In genomic region chr1:203559523-203559922, GRCh38 we compare ENCODE assay signal across 1 cellular context.
TF ChIP-seq lines count a peak whose summit lies in the region.

No MANE protein-coding gene starts in this region.

TF ChIP-seq in HepG2, 621 proteins besides CTCF, POLR2A, EP300 and RAD21 (continued from another document):
- TF ChIP-seq, protein P1, sequence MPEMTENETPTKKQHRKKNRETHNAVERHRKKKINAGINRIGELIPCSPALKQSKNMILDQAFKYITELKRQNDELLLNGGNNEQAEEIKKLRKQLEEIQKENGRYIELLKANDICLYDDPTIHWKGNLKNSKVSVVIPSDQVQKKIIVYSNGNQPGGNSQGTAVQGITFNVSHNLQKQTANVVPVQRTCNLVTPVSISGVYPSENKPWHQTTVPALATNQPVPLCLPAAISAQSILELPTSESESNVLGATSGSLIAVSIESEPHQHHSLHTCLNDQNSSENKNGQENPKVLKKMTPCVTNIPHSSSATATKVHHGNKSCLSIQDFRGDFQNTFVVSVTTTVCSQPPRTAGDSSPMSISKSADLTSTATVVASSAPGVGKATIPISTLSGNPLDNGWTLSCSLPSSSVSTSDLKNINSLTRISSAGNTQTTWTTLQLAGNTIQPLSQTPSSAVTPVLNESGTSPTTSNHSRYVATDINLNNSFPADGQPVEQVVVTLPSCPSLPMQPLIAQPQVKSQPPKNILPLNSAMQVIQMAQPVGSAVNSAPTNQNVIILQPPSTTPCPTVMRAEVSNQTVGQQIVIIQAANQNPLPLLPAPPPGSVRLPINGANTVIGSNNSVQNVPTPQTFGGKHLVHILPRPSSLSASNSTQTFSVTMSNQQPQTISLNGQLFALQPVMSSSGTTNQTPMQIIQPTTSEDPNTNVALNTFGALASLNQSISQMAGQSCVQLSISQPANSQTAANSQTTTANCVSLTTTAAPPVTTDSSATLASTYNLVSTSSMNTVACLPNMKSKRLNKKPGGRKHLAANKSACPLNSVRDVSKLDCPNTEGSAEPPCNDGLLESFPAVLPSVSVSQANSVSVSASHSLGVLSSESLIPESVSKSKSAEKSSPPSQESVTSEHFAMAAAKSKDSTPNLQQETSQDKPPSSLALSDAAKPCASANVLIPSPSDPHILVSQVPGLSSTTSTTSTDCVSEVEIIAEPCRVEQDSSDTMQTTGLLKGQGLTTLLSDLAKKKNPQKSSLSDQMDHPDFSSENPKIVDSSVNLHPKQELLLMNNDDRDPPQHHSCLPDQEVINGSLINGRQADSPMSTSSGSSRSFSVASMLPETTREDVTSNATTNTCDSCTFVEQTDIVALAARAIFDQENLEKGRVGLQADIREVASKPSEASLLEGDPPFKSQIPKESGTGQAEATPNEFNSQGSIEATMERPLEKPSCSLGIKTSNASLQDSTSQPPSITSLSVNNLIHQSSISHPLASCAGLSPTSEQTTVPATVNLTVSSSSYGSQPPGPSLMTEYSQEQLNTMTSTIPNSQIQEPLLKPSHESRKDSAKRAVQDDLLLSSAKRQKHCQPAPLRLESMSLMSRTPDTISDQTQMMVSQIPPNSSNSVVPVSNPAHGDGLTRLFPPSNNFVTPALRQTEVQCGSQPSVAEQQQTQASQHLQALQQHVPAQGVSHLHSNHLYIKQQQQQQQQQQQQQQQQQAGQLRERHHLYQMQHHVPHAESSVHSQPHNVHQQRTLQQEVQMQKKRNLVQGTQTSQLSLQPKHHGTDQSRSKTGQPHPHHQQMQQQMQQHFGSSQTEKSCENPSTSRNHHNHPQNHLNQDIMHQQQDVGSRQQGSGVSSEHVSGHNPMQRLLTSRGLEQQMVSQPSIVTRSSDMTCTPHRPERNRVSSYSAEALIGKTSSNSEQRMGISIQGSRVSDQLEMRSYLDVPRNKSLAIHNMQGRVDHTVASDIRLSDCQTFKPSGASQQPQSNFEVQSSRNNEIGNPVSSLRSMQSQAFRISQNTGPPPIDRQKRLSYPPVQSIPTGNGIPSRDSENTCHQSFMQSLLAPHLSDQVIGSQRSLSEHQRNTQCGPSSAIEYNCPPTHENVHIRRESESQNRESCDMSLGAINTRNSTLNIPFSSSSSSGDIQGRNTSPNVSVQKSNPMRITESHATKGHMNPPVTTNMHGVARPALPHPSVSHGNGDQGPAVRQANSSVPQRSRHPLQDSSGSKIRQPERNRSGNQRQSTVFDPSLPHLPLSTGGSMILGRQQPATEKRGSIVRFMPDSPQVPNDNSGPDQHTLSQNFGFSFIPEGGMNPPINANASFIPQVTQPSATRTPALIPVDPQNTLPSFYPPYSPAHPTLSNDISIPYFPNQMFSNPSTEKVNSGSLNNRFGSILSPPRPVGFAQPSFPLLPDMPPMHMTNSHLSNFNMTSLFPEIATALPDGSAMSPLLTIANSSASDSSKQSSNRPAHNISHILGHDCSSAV (CRISPR knock-in tag; IDR thresholded peaks at IDR 0.05; ENCODE audit: borderline replicate concordance), result no peak
- TF ChIP-seq ZHX2 (IDR thresholded peaks at IDR 0.05; ENCODE audit: low read depth) (no peak), ZHX2 (CRISPR knock-in tag; IDR thresholded peaks at IDR 0.05; ENCODE audit: borderline replicate concordance) (no peak), ZNF274 (CRISPR knock-in tag; IDR thresholded peaks at IDR 0.05) (no peak), SMYD3 (CRISPR knock-in tag; IDR thresholded peaks at IDR 0.05) (no peak), FOXP1 (IDR thresholded peaks at IDR 0.05) (no peak), FOXP1 (CRISPR knock-in tag; IDR thresholded peaks at IDR 0.05) (no peak), ZNF768 (CRISPR knock-in tag; IDR thresholded peaks at IDR 0.05) (no peak), ZKSCAN1 (IDR thresholded peaks at IDR 0.05; ENCODE audit: low read length) (no peak), HES4 (CRISPR knock-in tag; IDR thresholded peaks at IDR 0.05; ENCODE audit: borderline replicate concordance) (no peak)
- TF ChIP-seq, protein P2, sequence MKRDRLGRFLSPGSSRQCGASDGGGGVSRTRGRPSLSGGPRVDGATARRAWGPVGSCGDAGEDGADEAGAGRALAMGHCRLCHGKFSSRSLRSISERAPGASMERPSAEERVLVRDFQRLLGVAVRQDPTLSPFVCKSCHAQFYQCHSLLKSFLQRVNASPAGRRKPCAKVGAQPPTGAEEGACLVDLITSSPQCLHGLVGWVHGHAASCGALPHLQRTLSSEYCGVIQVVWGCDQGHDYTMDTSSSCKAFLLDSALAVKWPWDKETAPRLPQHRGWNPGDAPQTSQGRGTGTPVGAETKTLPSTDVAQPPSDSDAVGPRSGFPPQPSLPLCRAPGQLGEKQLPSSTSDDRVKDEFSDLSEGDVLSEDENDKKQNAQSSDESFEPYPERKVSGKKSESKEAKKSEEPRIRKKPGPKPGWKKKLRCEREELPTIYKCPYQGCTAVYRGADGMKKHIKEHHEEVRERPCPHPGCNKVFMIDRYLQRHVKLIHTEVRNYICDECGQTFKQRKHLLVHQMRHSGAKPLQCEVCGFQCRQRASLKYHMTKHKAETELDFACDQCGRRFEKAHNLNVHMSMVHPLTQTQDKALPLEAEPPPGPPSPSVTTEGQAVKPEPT (CRISPR knock-in tag; IDR thresholded peaks at IDR 0.05; ENCODE audit: low read depth), result no peak
